Comparison of ENCODE assay signal across 1 cellular context in genomic region chr2:190360965-190361364, GRCh38.
TF ChIP-seq lines count a peak whose summit lies in the region.

No MANE protein-coding gene starts in this region.

TF ChIP-seq in K562, 482 proteins besides CTCF, POLR2A, EP300 and RAD21:
- TF ChIP-seq ZFP36 (IDR thresholded peaks at IDR 0.05; ENCODE audit: low read depth, low read length, partially characterized antibody), result peak; percentile 67
- TF ChIP-seq RBM25 (IDR thresholded peaks at IDR 0.05; ENCODE audit: low read depth, low read length, severe bottlenecking), result peak; percentile 64
- TF ChIP-seq ZNF24 (IDR thresholded peaks at IDR 0.05), result no peak
